Comparison of ENCODE assay signal across 18 cellular contexts in genomic region chr13:99805361-99805760, GRCh38.
DNase-seq lines count a peak whose midpoint lies in the region; ATAC-seq and TF ChIP-seq lines count a peak whose summit lies in the region.
"Had no signal": no experiment of that assay in that cellular context is flagged by ENCODE, and none has a peak within 500 bp of the region (broad histone marks: within the 10 kb centered on the region; RNA-seq: fewer than 3 reads in every experiment).

No MANE protein-coding gene starts in this region.

- H3K9me3 Mint-ChIP-seq in endothelial cell (ENCODE audit: unreplicated experiment), result no peaks in the 10 kb centered on the region
- H3K9me3 Mint-ChIP-seq in nephron progenitor cell, result no peaks in the 10 kb centered on the region
- H3K9me3 Mint-ChIP-seq in HFFc6, result no peaks in the 10 kb centered on the region
- H3K9me3 Mint-ChIP-seq: CD14-positive monocyte had no signal

- peak; percentile 28 for DNase-seq in HEK293T (ENCODE audit: extremely low spot score)
- DNase-seq in NCI-H82 (lab: John Stamatoyannopoulos, UW), result peak; percentile 85
- DNase-seq in endothelial cell (ENCODE audit: low spot score), result peak; percentile 18
- DNase-seq in nephron progenitor cell, result peak; percentile 45
- no peak for DNase-seq in sciatic nerve (ENCODE audit: low spot score)
- no peak for DNase-seq in HFFc6
- DNase-seq in T-helper 1 cell, result no peak
- DNase-seq: ACHN, AML-193, COR-L47, NCI-H1092, NCI-H1694, NCI-H226, NCI-H524 treated with DMSO at 0.1 percent for 48 hours, PC-3 had no signal

- POLR2A ChIA-PET in HEK293T (lab: Yijun Ruan, JAX), result no interaction called here

- intact Hi-C loops in sciatic nerve (cut with DNase I), result no loop called here

- CTCF ChIA-PET in HEK293T (lab: Yijun Ruan, JAX), result no interaction called here

- no peaks in the 10 kb centered on the region for H3K36me3 Mint-ChIP-seq in endothelial cell (ENCODE audit: low read depth, unreplicated experiment)
- H3K36me3 Mint-ChIP-seq in nephron progenitor cell (ENCODE audit: low read depth), result no peaks in the 10 kb centered on the region
- no peaks in the 10 kb centered on the region for H3K36me3 Mint-ChIP-seq in HFFc6 (ENCODE audit: low read depth)
- H3K36me3 Mint-ChIP-seq: CD14-positive monocyte had no signal

- no peaks in the 10 kb centered on the region for H3K27me3 Mint-ChIP-seq in endothelial cell (ENCODE audit: unreplicated experiment)
- H3K27me3 Mint-ChIP-seq in nephron progenitor cell (ENCODE audit: low read depth, poor library complexity), result no peaks in the 10 kb centered on the region
- peaks cover 4% of the 10 kb centered on the region for H3K27me3 Mint-ChIP-seq in HFFc6 (ENCODE audit: insufficient read depth)

- ATAC-seq in sciatic nerve (no peak), GM19351 (IDR thresholded peaks at IDR 0.05; ENCODE audit: unreplicated experiment) (no peak)
- ATAC-seq: HCT116, PC-3 had no signal

- TF ChIP-seq CTCF in endothelial cell (IDR thresholded peaks at IDR 0.05; ENCODE audit: unreplicated experiment), result no peak
- TF ChIP-seq CTCF in nephron progenitor cell (IDR thresholded peaks at IDR 0.05), result no peak
- no peak for TF ChIP-seq CTCF in HFFc6 (IDR thresholded peaks at IDR 0.05)

- H3K4me1 Mint-ChIP-seq in endothelial cell (ENCODE audit: unreplicated experiment) (peaks cover 4% of the 10 kb centered on the region), nephron progenitor cell (peaks cover 44% of the 10 kb centered on the region), HFFc6 (ENCODE audit: low read depth) (no peaks in the 10 kb centered on the region)
- H3K4me1 Mint-ChIP-seq: CD14-positive monocyte had no signal

- no peak overlapping the region for H3K4me3 Mint-ChIP-seq in endothelial cell (ENCODE audit: unreplicated experiment)
- H3K4me3 Mint-ChIP-seq in nephron progenitor cell, result no peak overlapping the region
- no peak overlapping the region for H3K4me3 Mint-ChIP-seq in HFFc6
- H3K4me3 Mint-ChIP-seq: CD14-positive monocyte had no signal

- H3K27ac Mint-ChIP-seq in endothelial cell (ENCODE audit: unreplicated experiment) (no peak overlapping the region), nephron progenitor cell (no peak overlapping the region), HFFc6 (no peak overlapping the region)
- H3K27ac Mint-ChIP-seq: CD14-positive monocyte had no signal

TF ChIP-seq in HEK293T, 16 proteins besides CTCF, POLR2A, EP300 and RAD21:
- TF ChIP-seq SUZ12 (IDR thresholded peaks at IDR 0.05), result no peak
- TF ChIP-seq LEF1 (IDR thresholded peaks at IDR 0.05; ENCODE audit: borderline replicate concordance), result no peak
- TF ChIP-seq FOXM1 (IDR thresholded peaks at IDR 0.05; ENCODE audit: borderline replicate concordance), result no peak
- TF ChIP-seq ELF4 (IDR thresholded peaks at IDR 0.05), result no peak
- TF ChIP-seq BHLHE40 (IDR thresholded peaks at IDR 0.05; ENCODE audit: borderline replicate concordance), result no peak
- no peak for TF ChIP-seq CTBP1 (IDR thresholded peaks at IDR 0.05; ENCODE audit: borderline replicate concordance)
- TF ChIP-seq ZNF384 (IDR thresholded peaks at IDR 0.05), result no peak
- no peak for TF ChIP-seq NFRKB (IDR thresholded peaks at IDR 0.05)
- no peak for TF ChIP-seq L3MBTL2 (conservative IDR thresholded peaks at IDR 0.05)
TF ChIP-seq in HEK293T: peak in this region for 0.

Comparison
In these comparisons a context has a peak if more than half of its experiments do, and no peak if none do; other contexts are left out.
1. DNase-seq: peak in HEK293T (single experiment), NCI-H82 (single experiment), endothelial cell (single experiment) and nephron progenitor cell (single experiment); none in sciatic nerve (single experiment), HFFc6 (single experiment) and T-helper 1 cell (0 of 5).